35 cellular contexts compared by ENCODE assay signal in the genomic region with DNA sequence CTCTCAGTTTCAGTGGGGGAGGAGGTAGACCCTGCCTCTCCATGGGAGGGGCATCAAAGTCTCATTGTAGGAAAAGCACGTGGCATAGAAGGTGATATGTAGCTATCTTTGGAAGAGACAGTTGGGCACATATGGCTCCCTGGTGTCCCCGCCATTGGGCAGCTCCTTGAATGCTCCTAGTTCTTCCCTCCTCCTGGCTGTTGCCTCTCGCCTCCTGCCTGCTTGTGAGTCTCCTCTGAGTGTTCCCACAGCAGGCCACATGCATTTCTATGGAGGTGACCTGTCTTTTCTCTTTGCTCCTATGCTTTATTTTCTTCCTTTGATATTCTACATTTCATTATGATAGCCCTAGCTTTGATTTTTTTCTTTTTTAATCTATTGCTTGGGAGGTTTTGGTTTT.
"Had no signal": no experiment of that assay in that cellular context is flagged by ENCODE, and none has a peak within 500 bp of the region (broad histone marks: within the 10 kb centered on the region; RNA-seq: fewer than 3 reads in every experiment).

No MANE protein-coding gene starts in this region.

- H3K9me3 Mint-ChIP-seq: activated CD4-positive, alpha-beta T cell treated with anti-CD3 and anti-CD28 coated beads, Interleukin-2, amount 10 ng/mL, durations not matched to agents 7 days and 5 days; activated naive CD4-positive, alpha-beta T cell treated with anti-CD3 and anti-CD28 coated beads, Interleukin-2, amount 10 ng/mL, durations not matched to agents 7 days and 5 days; activated naive CD8-positive, alpha-beta T cell treated with anti-CD3 and anti-CD28 coated beads, Interleukin-2, amount 50 U/mL, for 24 hours; activated T-cell treated with anti-CD3 and anti-CD28 coated beads, Interleukin-2, amount 50 U/mL, for 4 hours had no signal

- DNase-seq: activated CD4-positive, alpha-beta T cell treated with anti-CD3 and anti-CD28 coated beads for 1 hour; activated CD4-positive, alpha-beta T cell treated with anti-CD3 and anti-CD28 coated beads, Interleukin-2, amount 10 ng/mL, durations not matched to agents 7 days and 5 days; activated CD4-positive, alpha-beta T cell treated with anti-CD3 and anti-CD28 coated beads, Interleukin-2, amount 50 U/mL, for 48 hours; activated CD4-positive, CD25-positive, alpha-beta regulatory T cell; activated CD8-positive, alpha-beta memory T cell treated with anti-CD3 and anti-CD28 coated beads, Interleukin-2, amount 50 U/mL, for 4 hours; activated effector memory CD4-positive, alpha-beta T cell treated with Interleukin-2 at 50 U/mL for 16 hours; activated naive CD4-positive, alpha-beta T cell treated with anti-CD3 and anti-CD28 coated beads, Interleukin-2, amount 10 ng/mL, durations not matched to agents 7 days and 5 days; activated naive CD8-positive, alpha-beta T cell treated with anti-CD3 and anti-CD28 coated beads, Interleukin-2, amount 50 U/mL, for 24 hours; activated T-cell treated with anti-CD3 and anti-CD28 coated beads for 4 hours; activated T-cell treated with anti-CD3 and anti-CD28 coated beads, Interleukin-2, amount 50 U/mL, for 4 hours; anterior cingulate cortex; brain microvascular endothelial cell; Kasumi-1; KG1; MG63; NCI-H1048; NCI-H1105 treated with DMSO at 0.1 percent for 48 hours; NCI-H1436; NCI-H1694; NCI-H1930; NCI-H2081 treated with DMSO at 0.1 percent for 48 hours; NCI-H226; NCI-H446 treated with DMSO at 0.1 percent for 48 hours; NCI-H524; NCI-H69; NCI-H82; Peyer's patch; SW 1271; T-helper 1 cell; T-helper 2 cell; T-helper 9 cell had no signal

- H3K27ac Mint-ChIP-seq: activated CD4-positive, alpha-beta T cell treated with anti-CD3 and anti-CD28 coated beads, Interleukin-2, amount 10 ng/mL, durations not matched to agents 7 days and 5 days; activated naive CD4-positive, alpha-beta T cell treated with anti-CD3 and anti-CD28 coated beads, Interleukin-2, amount 10 ng/mL, durations not matched to agents 7 days and 5 days; activated naive CD8-positive, alpha-beta T cell; activated naive CD8-positive, alpha-beta T cell treated with anti-CD3 and anti-CD28 coated beads, Interleukin-2, amount 50 U/mL, for 24 hours had no signal

- H3K9me3 ChIP-seq: MG63, Peyer's patch had no signal

- H3K4me1 Mint-ChIP-seq: activated CD4-positive, alpha-beta T cell treated with anti-CD3 and anti-CD28 coated beads, Interleukin-2, amount 10 ng/mL, durations not matched to agents 7 days and 5 days; activated naive CD4-positive, alpha-beta T cell treated with anti-CD3 and anti-CD28 coated beads, Interleukin-2, amount 10 ng/mL, durations not matched to agents 7 days and 5 days; activated naive CD8-positive, alpha-beta T cell treated with anti-CD3 and anti-CD28 coated beads, Interleukin-2, amount 50 U/mL, for 24 hours had no signal

- H3K4me3 Mint-ChIP-seq: activated CD4-positive, alpha-beta T cell treated with anti-CD3 and anti-CD28 coated beads, Interleukin-2, amount 10 ng/mL, durations not matched to agents 7 days and 5 days; activated naive CD4-positive, alpha-beta T cell treated with anti-CD3 and anti-CD28 coated beads, Interleukin-2, amount 10 ng/mL, durations not matched to agents 7 days and 5 days; activated naive CD8-positive, alpha-beta T cell; activated naive CD8-positive, alpha-beta T cell treated with anti-CD3 and anti-CD28 coated beads, Interleukin-2, amount 50 U/mL, for 24 hours; activated T-cell treated with anti-CD3 and anti-CD28 coated beads, Interleukin-2, amount 50 U/mL, for 4 hours had no signal

- H3K4me3 ChIP-seq: MG63, Peyer's patch had no signal

- H3K4me1 ChIP-seq: Peyer's patch had no signal

- H3K27ac ChIP-seq: brain microvascular endothelial cell, Peyer's patch, RWPE1, VCaP had no signal

- H3K27me3 Mint-ChIP-seq: activated CD4-positive, alpha-beta T cell treated with anti-CD3 and anti-CD28 coated beads, Interleukin-2, amount 10 ng/mL, durations not matched to agents 7 days and 5 days; activated naive CD4-positive, alpha-beta T cell treated with anti-CD3 and anti-CD28 coated beads, Interleukin-2, amount 10 ng/mL, durations not matched to agents 7 days and 5 days; activated naive CD8-positive, alpha-beta T cell; activated naive CD8-positive, alpha-beta T cell treated with anti-CD3 and anti-CD28 coated beads, Interleukin-2, amount 50 U/mL, for 24 hours had no signal

- H3K36me3 ChIP-seq: brain microvascular endothelial cell, MG63 had no signal

- ATAC-seq: activated naive CD8-positive, alpha-beta T cell treated with anti-CD3 and anti-CD28 coated beads, Interleukin-2, amount 50 U/mL, for 24 hours; activated T-cell treated with anti-CD3 and anti-CD28 coated beads, Interleukin-2, amount 50 U/mL, for 4 hours; Right ventricle myocardium inferior had no signal

- H3K27me3 ChIP-seq: brain microvascular endothelial cell, MG63, Peyer's patch had no signal
